Comparison of ENCODE assay signal across 8 cellular contexts in genomic region chr10:70233109-70233938, GRCh38. TPM values are rescaled to one million over a fixed set of nuclear protein-coding genes. Genes with fewer than 3 reads are reported as not detected.
A peak's percentile ranks its signal among the peaks of the same experiment; 100 is the strongest.
DNase-seq lines count a peak whose midpoint lies in the region; ATAC-seq and TF ChIP-seq lines count a peak whose summit lies in the region.

TSS of gene PPA1 (minus strand) at chr10:70233429. CDS start at chr10:70233327, 102 bp downstream.

- H3K9me3 ChIP-seq in cardiac muscle cell (ENCODE audit: low read depth) (no peaks in the 10 kb centered on the region), trophoblast cell (ENCODE audit: insufficient read depth, low read depth, low read length) (no peaks in the 10 kb centered on the region), transverse colon (no peaks in the 10 kb centered on the region)

- no peak within 1 kb of the TSS for H2AK5ac ChIP-seq in trophoblast cell (ENCODE audit: low read length)

- peaks cover 6% of the 10 kb centered on the region for H3K36me3 ChIP-seq in cardiac muscle cell
- peaks cover 0 to 4% of the 10 kb centered on the region in 2 experiments for H3K36me3 ChIP-seq in trophoblast cell (ENCODE audit: control insufficient read depth in 1 of 2, insufficient read depth in 2 of 2, low read length in 2 of 2)
- no peaks in the 10 kb centered on the region for H3K36me3 ChIP-seq in transverse colon

- H2BK12ac ChIP-seq in trophoblast cell (ENCODE audit: low read length): no peak within 1 kb of the TSS

- peak within 1 kb of the TSS; percentile 95 for H3K27ac Mint-ChIP-seq in activated naive CD8-positive, alpha-beta T cell treated with anti-CD3 and anti-CD28 coated beads, Interleukin-2, amount 50 U/mL, for 24 hours

- peaks cover 5% of the 10 kb centered on the region for H3K79me2 ChIP-seq in trophoblast cell (ENCODE audit: control insufficient read depth, insufficient read depth, low read length, poor library complexity)

- H2AFZ ChIP-seq in trophoblast cell (ENCODE audit: insufficient read depth, low read length, poor library complexity): peak within 1 kb of the TSS; percentile 65

- no peaks in the 10 kb centered on the region for H3K4me1 ChIP-seq in cardiac muscle cell (ENCODE audit: low read depth)
- H3K4me1 ChIP-seq in trophoblast cell (ENCODE audit: control insufficient read depth in 1 of 2, insufficient read depth in 2 of 2, low read length in 2 of 2): peaks cover 5% of the 10 kb centered on the region in 2 experiments
- peaks cover 0 to 44% (median 24%) of the 10 kb centered on the region in 4 donors for H3K4me1 ChIP-seq in transverse colon

- peak within 1 kb of the TSS; percentile 25 for H4K91ac ChIP-seq in trophoblast cell (ENCODE audit: low read depth, low read length)

- in situ Hi-C loops in transverse colon (cut with MboI; ENCODE audit: low pct_ligation_motif_present in 1 of 4, low pct_unique_long_range_greater_than_20kb in 1 of 4, low sequenced_read_pairs in 3 of 4): no loop called here

- H3K14ac ChIP-seq in trophoblast cell (ENCODE audit: low read length): peak within 1 kb of the TSS; percentile 47

- H3K18ac ChIP-seq in trophoblast cell (ENCODE audit: low read length): peak within 1 kb of the TSS; percentile 22

- TF ChIP-seq CTCF in GM12873 (IDR thresholded peaks at IDR 0.05; ENCODE audit: insufficient read depth, low read depth, low read length, missing control alignments) (peak; percentile 37), cardiac muscle cell (IDR thresholded peaks at IDR 0.05; ENCODE audit: low read depth, low read length) (peak; percentile 22), transverse colon (IDR thresholded peaks at IDR 0.05) (peak; percentile 18 to 42 (median 25))

- peak within 1 kb of the TSS; percentile 98 for H3K4me2 ChIP-seq in trophoblast cell (ENCODE audit: low read length)

- H2BK5ac ChIP-seq in trophoblast cell (ENCODE audit: low read depth, low read length, poor library complexity): peak within 1 kb of the TSS; percentile 36

- no CpG with 5 or more reads among the region's 74 CpGs for WGBS in trophoblast cell (ENCODE audit: extremely low coverage, insufficient coverage, insufficient read length)
- 0 to 1% methylated on average over 2 to 54 of the region's 74 CpGs for WGBS in transverse colon (ENCODE audit: low coverage in 1 of 2), 2 donors

- H3K9ac ChIP-seq in trophoblast cell (ENCODE audit: low read length): peak within 1 kb of the TSS; percentile 68

- peaks cover 42% of the 10 kb centered on the region for H3K4me1 Mint-ChIP-seq in activated naive CD8-positive, alpha-beta T cell treated with anti-CD3 and anti-CD28 coated beads, Interleukin-2, amount 50 U/mL, for 24 hours

- H3K27me3 Mint-ChIP-seq in activated naive CD8-positive, alpha-beta T cell treated with anti-CD3 and anti-CD28 coated beads, Interleukin-2, amount 50 U/mL, for 24 hours: no peaks in the 10 kb centered on the region

- peak within 1 kb of the TSS; percentile 73 for H3K4ac ChIP-seq in trophoblast cell (ENCODE audit: low read depth, low read length)

- no peaks in the 10 kb centered on the region for H3K9me3 Mint-ChIP-seq in activated naive CD8-positive, alpha-beta T cell treated with anti-CD3 and anti-CD28 coated beads, Interleukin-2, amount 50 U/mL, for 24 hours

- H3K79me1 ChIP-seq in trophoblast cell (ENCODE audit: low read length): peaks cover 11% of the 10 kb centered on the region

- H3K27ac ChIP-seq in cardiac muscle cell (peak within 1 kb of the TSS; percentile 17), trophoblast cell (ENCODE audit: low read depth, low read length) (no peak within 1 kb of the TSS), transverse colon (peak within 1 kb of the TSS; percentile 85 to 93 (median 87))

- peak within 1 kb of the TSS; percentile 49 for H3K4me3 ChIP-seq in cardiac muscle cell
- H3K4me3 ChIP-seq in trophoblast cell (ENCODE audit: low read depth, low read length): peak within 1 kb of the TSS; percentile 96
- H3K4me3 ChIP-seq in transverse colon: peak within 1 kb of the TSS; percentile 61 to 90 (median 82)

- TF ChIP-seq EP300 in transverse colon (IDR thresholded peaks at IDR 0.05; ENCODE audit: low read depth): no peak

- peak; percentile 93 to 95 (median 95) for DNase-seq in NCI-H1417 (lab: John Stamatoyannopoulos, UW)
- DNase-seq in SW 1271 (lab: John Stamatoyannopoulos, UW): peak; percentile 81 to 92
- peak; percentile 100 for DNase-seq in activated naive CD8-positive, alpha-beta T cell treated with anti-CD3 and anti-CD28 coated beads, Interleukin-2, amount 50 U/mL, for 24 hours
- DNase-seq in cardiac muscle cell (ENCODE audit: low read depth in 1 of 2, low spot score in 1 of 2): peak; percentile 97 to 99
- peak; percentile 99 to 100 for DNase-seq in trophoblast cell
- DNase-seq in transverse colon: peak; percentile 99

- peak within 1 kb of the TSS; percentile 68 for H2BK120ac ChIP-seq in trophoblast cell (ENCODE audit: insufficient read depth, low read length, poor library complexity)

- peaks cover 32% of the 10 kb centered on the region for H3K36me3 Mint-ChIP-seq in activated naive CD8-positive, alpha-beta T cell treated with anti-CD3 and anti-CD28 coated beads, Interleukin-2, amount 50 U/mL, for 24 hours (ENCODE audit: low read depth)

- peak; percentile 89 for TF ChIP-seq POLR2A in transverse colon (IDR thresholded peaks at IDR 0.05)

- peak within 1 kb of the TSS; percentile 23 for H4K12ac ChIP-seq in trophoblast cell (ENCODE audit: low read depth, low read length)

- ATAC-seq in HG02759 (IDR thresholded peaks at IDR 0.05; ENCODE audit: unreplicated experiment): peak; percentile 91
- ATAC-seq in activated naive CD8-positive, alpha-beta T cell treated with anti-CD3 and anti-CD28 coated beads, Interleukin-2, amount 50 U/mL, for 24 hours: peak; percentile 91

- H4K8ac ChIP-seq in trophoblast cell (ENCODE audit: low read depth, low read length): peak within 1 kb of the TSS; percentile 62

- intact Hi-C loops in transverse colon (cut with DNase I; ENCODE audit: low total_unique reads): no loop called here

- H3K23ac ChIP-seq in trophoblast cell (ENCODE audit: low read length): no peak within 1 kb of the TSS

- peak within 1 kb of the TSS; percentile 93 for H3K4me3 Mint-ChIP-seq in activated naive CD8-positive, alpha-beta T cell treated with anti-CD3 and anti-CD28 coated beads, Interleukin-2, amount 50 U/mL, for 24 hours

- H3K27me3 ChIP-seq in cardiac muscle cell (no peaks in the 10 kb centered on the region), trophoblast cell (ENCODE audit: insufficient read depth, low read length) (no peaks in the 10 kb centered on the region), transverse colon (no peaks in the 10 kb centered on the region)

RNA-seq across cellular contexts. Expression of gene PPA1, which starts in this region (rescaled TPM):
- total RNA-seq in cardiac muscle cell: 44.9 and 54.3 TPM in 2 replicates
- 75.2 and 86.0 TPM in 2 replicates for polyA plus RNA-seq in cardiac muscle cell
- 67.0 and 68.2 TPM in 2 replicates for polyA plus RNA-seq in trophoblast cell (2013)
- 100 to 1,000 TPM in 2 of 4 donors, 10 to 100 TPM in 2; 14.1 to 113 (median 98.4) TPM for total RNA-seq in transverse colon
